8 cellular contexts compared by ENCODE assay signal in the genomic region with DNA sequence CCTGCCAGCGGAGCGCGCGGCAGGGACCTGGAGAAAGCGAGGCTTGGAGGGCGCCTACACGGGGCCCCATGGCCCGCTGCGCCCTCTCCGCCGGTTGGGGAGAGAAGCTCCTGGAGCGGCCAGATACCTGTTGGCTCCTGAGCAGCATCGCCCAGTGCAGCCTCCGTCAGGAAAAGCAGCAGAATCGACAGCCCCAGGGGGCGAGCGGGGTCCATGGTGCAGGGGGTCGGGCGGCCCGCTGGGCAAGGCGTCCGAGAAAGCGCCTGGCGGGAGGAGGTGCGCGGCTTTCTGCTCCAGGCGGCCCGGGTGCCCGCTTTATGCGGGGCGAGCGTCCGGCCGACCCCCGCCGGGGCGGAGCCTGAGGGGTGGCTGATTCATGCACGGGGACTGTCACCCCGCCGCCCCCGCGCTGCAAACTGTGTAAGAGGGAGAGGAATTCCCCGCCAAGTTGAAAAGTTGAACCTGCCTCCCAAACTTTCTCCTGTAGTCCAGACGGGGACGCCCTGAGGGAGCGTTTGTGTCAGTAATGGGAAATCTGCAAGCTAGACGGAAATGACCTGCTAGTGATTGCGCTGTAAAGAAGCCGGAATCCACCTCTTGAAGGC. TPM values are rescaled to one million over a fixed set of nuclear protein-coding genes. Genes with fewer than 3 reads are reported as not detected.
DNase-seq lines count a peak whose midpoint lies in the region; ATAC-seq, FAIRE-seq and TF ChIP-seq lines count a peak whose summit lies in the region.

A gene with protein sequence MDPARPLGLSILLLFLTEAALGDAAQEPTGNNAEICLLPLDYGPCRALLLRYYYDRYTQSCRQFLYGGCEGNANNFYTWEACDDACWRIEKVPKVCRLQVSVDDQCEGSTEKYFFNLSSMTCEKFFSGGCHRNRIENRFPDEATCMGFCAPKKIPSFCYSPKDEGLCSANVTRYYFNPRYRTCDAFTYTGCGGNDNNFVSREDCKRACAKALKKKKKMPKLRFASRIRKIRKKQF (minus strand): TSS at position 290 of the 605 bp plus-strand sequence. CDS start 75 bp downstream, at position 215.

- peaks cover 6 to 9% of the 10 kb centered on the region in 2 experiments; a peak in 2 of 4 replicates for H3K4me1 Mint-ChIP-seq in H9

- no peak within 1 kb of the TSS for H4K5ac ChIP-seq in H9 (ENCODE audit: insufficient read length, low read depth, low read length)

- ATAC-seq in RWPE2 (ENCODE audit: low read depth): peak; percentile 76

- no peak within 1 kb of the TSS for H4K8ac ChIP-seq in H9 (replicated peaks; ENCODE audit: insufficient read length, low read depth, low read length)

- peak within 1 kb of the TSS; percentile 87 to 94 for H3K4me3 Mint-ChIP-seq in H9

- peak within 1 kb of the TSS; percentile 85 for H3K4me2 ChIP-seq in H9 (ENCODE audit: insufficient read depth, insufficient read length, low read length)

- no peak within 1 kb of the TSS for H3K23ac ChIP-seq in H9 (ENCODE audit: insufficient read length, low read depth, low read length)

- H3K27ac ChIP-seq in H9 (ENCODE audit: insufficient read length, low read depth, low read length) (no peak within 1 kb of the TSS), RWPE2 (ENCODE audit: poor library complexity, severe bottlenecking) (peak within 1 kb of the TSS; percentile 30), muscle layer of duodenum (ENCODE audit: low read length) (no peak within 1 kb of the TSS)

- H3K9me3 ChIP-seq in H9 (ENCODE audit: control insufficient read depth, low read depth, low read length) (no peaks in the 10 kb centered on the region), RWPE2 (ENCODE audit: severe bottlenecking) (no peaks in the 10 kb centered on the region), muscle layer of duodenum (ENCODE audit: control insufficient read depth in 1 of 2, low read length in 2 of 2) (no peaks in the 10 kb centered on the region)

- H3K4ac ChIP-seq in H9 (ENCODE audit: low read depth, low read length): no peak within 1 kb of the TSS

- H3K4me3 ChIP-seq in RWPE2 (ENCODE audit: severe bottlenecking) (peak within 1 kb of the TSS; percentile 57), epithelial cell of esophagus (ENCODE audit: low read length) (peak within 1 kb of the TSS; percentile 63), muscle layer of duodenum (ENCODE audit: low read depth in 1 of 2, low read length in 2 of 2) (peak within 1 kb of the TSS; percentile 71 to 81)

- no peak for TF ChIP-seq POLR2A in GM12891 (IDR thresholded peaks at IDR 0.05; ENCODE audit: low read depth, low read length)

- no peak within 1 kb of the TSS for H2AK5ac ChIP-seq in H9 (ENCODE audit: insufficient read length, low read length)

- H2AFZ ChIP-seq in H9 (ENCODE audit: low read length): no peak within 1 kb of the TSS

- no peak within 1 kb of the TSS for H3K18ac ChIP-seq in H9 (ENCODE audit: insufficient read length, low read depth, low read length)

- peaks cover 27% of the 10 kb centered on the region for H3K36me3 ChIP-seq in RWPE2 (ENCODE audit: low read depth)
- no peaks in the 10 kb centered on the region for H3K36me3 ChIP-seq in muscle layer of duodenum (ENCODE audit: control insufficient read depth in 1 of 2, insufficient read depth in 2 of 2, low read length in 2 of 2)

- H3T11ph ChIP-seq in H9 (ENCODE audit: low read length): no peak within 1 kb of the TSS

- H3K27me3 Mint-ChIP-seq in H9 (ENCODE audit: low read depth): peaks cover 55% of the 10 kb centered on the region

- H4K91ac ChIP-seq in H9 (ENCODE audit: insufficient read length, low read depth, low read length): no peak within 1 kb of the TSS

- H3K27me3 ChIP-seq in H9 (ENCODE audit: insufficient read depth, low read length) (peaks cover 2% of the 10 kb centered on the region; the same call in 1 of the 2 replicates), RWPE2 (ENCODE audit: insufficient read depth, poor library complexity, severe bottlenecking) (no peaks in the 10 kb centered on the region), muscle layer of duodenum (ENCODE audit: low read depth, low read length) (peaks cover 7% of the 10 kb centered on the region)

- H3K4me1 ChIP-seq in H9 (ENCODE audit: insufficient read depth, low read length): no peaks in the 10 kb centered on the region
- H3K4me1 ChIP-seq in RWPE2 (ENCODE audit: insufficient read depth, poor library complexity, severe bottlenecking): no peaks in the 10 kb centered on the region
- H3K4me1 ChIP-seq in muscle layer of duodenum (ENCODE audit: control insufficient read depth in 1 of 2, insufficient read depth in 2 of 2, low read length in 2 of 2): peaks cover 0 to 15% of the 10 kb centered on the region in 2 donors

- H2BK5ac ChIP-seq in H9 (ENCODE audit: insufficient read length, low read length): no peak within 1 kb of the TSS

- H3K36me3 Mint-ChIP-seq in H9 (ENCODE audit: insufficient read depth in 1 of 3, low read depth in 3 of 3): no peaks in the 10 kb centered on the region

- H3K9ac ChIP-seq in H9 (ENCODE audit: extremely low read depth, insufficient read length, low read length): peak within 1 kb of the TSS; percentile 43

- TF ChIP-seq CTCF in GM10266 (IDR thresholded peaks at IDR 0.05; ENCODE audit: control insufficient read depth, insufficient read depth, low read depth, missing control alignments): no peak
- no peak for TF ChIP-seq CTCF in H9 (conservative IDR thresholded peaks at IDR 0.05)
- peak; percentile 35 for TF ChIP-seq CTCF in RWPE2 (IDR thresholded peaks at IDR 0.05; ENCODE audit: poor library complexity, severe bottlenecking)
- no peak for TF ChIP-seq CTCF in epithelial cell of esophagus (IDR thresholded peaks at IDR 0.05; ENCODE audit: insufficient read depth, low read depth, low read length, missing control alignments)

- H4K20me1 ChIP-seq in H9 (ENCODE audit: control insufficient read depth, insufficient read depth, insufficient read length): no peaks in the 10 kb centered on the region

- peak within 1 kb of the TSS; percentile 53; the same call in 1 of the 2 replicates for H3K14ac ChIP-seq in H9 (ENCODE audit: insufficient read depth, low read length)

- H3K23me2 ChIP-seq in H9 (ENCODE audit: insufficient read length, low read depth, low read length, poor library complexity, severe bottlenecking): peaks cover 10% of the 10 kb centered on the region

- no CpG with 5 or more reads among the region's 49 CpGs for WGBS in H9 (ENCODE audit: extremely low coverage, insufficient read length, low lambda C conversion rate)

- FAIRE-seq in GM12891 (lab: Jason Lieb, UNC): no peak

- no peaks in the 10 kb centered on the region for H3K79me2 ChIP-seq in H9 (ENCODE audit: insufficient read depth, low read length)

- H2BK15ac ChIP-seq in H9 (ENCODE audit: low read depth, low read length): no peak within 1 kb of the TSS

- H2BK12ac ChIP-seq in H9 (ENCODE audit: insufficient read length, low read depth, low read length): no peak within 1 kb of the TSS

- no peak within 1 kb of the TSS for H2BK120ac ChIP-seq in H9 (ENCODE audit: low read depth, low read length, poor library complexity, severe bottlenecking)

- H3K9me3 Mint-ChIP-seq in H9: peaks cover 0 to 2% of the 10 kb centered on the region in 2 experiments; a peak in 1 of 5 replicates

- H3K27ac Mint-ChIP-seq in H9: peak within 1 kb of the TSS in 2 of 3 experiments; percentile 14 to 93; a peak in 1 of 7 replicates

- no peaks in the 10 kb centered on the region for H3K79me1 ChIP-seq in H9 (ENCODE audit: insufficient read depth, low read depth, low read length, poor library complexity, severe bottlenecking)

- DNase-seq in GM10266 (ENCODE audit: extremely low spot score) (peak; percentile 25), H9 (peak; percentile 70), RWPE2 (ENCODE audit: low spot score) (peak; percentile 84), epithelial cell of esophagus (ENCODE audit: low read depth) (peak; percentile 90), ureter (ENCODE audit: low spot score) (peak; percentile 42), NCI-H1436 (lab: John Stamatoyannopoulos, UW) (no peak), GM12891 (ENCODE audit: insufficient read length, low spot score) (no peak)

- H3K56ac ChIP-seq in H9 (ENCODE audit: insufficient read length, low read depth, low read length): no peak within 1 kb of the TSS

- no peak within 1 kb of the TSS for H2BK20ac ChIP-seq in H9 (ENCODE audit: low read depth, low read length, poor library complexity, severe bottlenecking)

TF ChIP-seq in GM12891, 5 proteins besides CTCF, POLR2A, EP300 and RAD21:
- TF ChIP-seq PAX5 (IDR thresholded peaks at IDR 0.05; ENCODE audit: insufficient read depth, low read length, severe bottlenecking): no peak
- TF ChIP-seq SPI1 (IDR thresholded peaks at IDR 0.05; ENCODE audit: low read depth, low read length): no peak
- no peak for TF ChIP-seq POU2F2 (IDR thresholded peaks at IDR 0.05; ENCODE audit: low read depth, low read length)
- no peak for TF ChIP-seq TAF1 (IDR thresholded peaks at IDR 0.05; ENCODE audit: low read depth, low read length)
- no peak for TF ChIP-seq POLR2AphosphoS5 (IDR thresholded peaks at IDR 0.05; ENCODE audit: low read depth, low read length)

RNA-seq across cellular contexts. Expression of the gene that starts here (rescaled TPM):
- 3.8 and 4.4 TPM in 2 replicates for total RNA-seq in H9 (2021)
- total RNA-seq in ureter: 1.3 TPM
- 0.94 TPM for polyA plus RNA-seq in GM12891 (2012; ENCODE audit: low read depth, missing spikeins)

Comparison
In these comparisons a context has a peak if more than half of its experiments do, and no peak if none do; other contexts are left out.
1. DNase-seq: peak in GM10266 (single experiment), H9 (single experiment), RWPE2 (single experiment), epithelial cell of esophagus (single experiment) and ureter (single experiment); none in NCI-H1436 (single experiment) and GM12891 (single experiment).
2. Peak in every context shown above with its lines, with median percentiles within 50 percentile points of each other: H3K4me3 ChIP-seq.